26 cellular contexts compared by ENCODE assay signal in genomic region chr3:8802256-8802655, GRCh38. TPM values are rescaled to one million over a fixed set of nuclear protein-coding genes. Genes with fewer than 3 reads are reported as not detected.
A peak's percentile ranks its signal among the peaks of the same experiment; 100 is the strongest.
DNase-seq lines count a peak whose midpoint lies in the region; ATAC-seq, FAIRE-seq and TF ChIP-seq lines count a peak whose summit lies in the region.
"Had no signal": no experiment of that assay in that cellular context is flagged by ENCODE, and none has a peak within 500 bp of the region (broad histone marks: within the 10 kb centered on the region; RNA-seq: fewer than 3 reads in every experiment).

No MANE protein-coding gene starts in this region.

- H3K36me3 ChIP-seq in bronchial epithelial cell (ENCODE audit: control insufficient read depth, insufficient read depth, low read length) = no peaks in the 10 kb centered on the region
- no peaks in the 10 kb centered on the region for H3K36me3 ChIP-seq in keratinocyte (ENCODE audit: control insufficient read depth in 2 of 2, extremely low read depth in 1 of 2, insufficient read depth in 2 of 2, low read length in 2 of 2)
- H3K36me3 ChIP-seq: BE2C, HAP-1 had no signal

- intact Hi-C loops in left ventricle myocardium superior (cut with micrococcal nuclease) = no loop called here

- no peaks in the 10 kb centered on the region for H3K79me2 ChIP-seq in keratinocyte (ENCODE audit: control insufficient read depth, insufficient read depth, low read length)

- H2AFZ ChIP-seq in keratinocyte (ENCODE audit: control insufficient read depth, low read length) = peak overlapping the region; percentile 7

- no peaks in the 10 kb centered on the region for H3K9me1 ChIP-seq in keratinocyte (ENCODE audit: control insufficient read depth, extremely low read depth, insufficient read depth, low read length)

- H3K27me3 ChIP-seq in bronchial epithelial cell (ENCODE audit: control insufficient read depth, insufficient read depth, low read length) (no peaks in the 10 kb centered on the region), keratinocyte (ENCODE audit: control insufficient read depth, extremely low read depth, insufficient read depth, low read length) (no peaks in the 10 kb centered on the region)
- H3K27me3 ChIP-seq: BE2C; BLaER1 treated with 17β-estradiol and CSF1 and Interleukin-3, amounts not matched to agents 10 nM and 100 nM had no signal

- no peak for ATAC-seq in left ventricle myocardium superior
- ATAC-seq in left lobe of liver = no peak
- ATAC-seq: A549, GM12878 had no signal

- TF ChIP-seq CTCF in LNCaP clone FGC (IDR thresholded peaks at IDR 0.05; ENCODE audit: control insufficient read depth, extremely low read depth, insufficient read depth) (no peak), bronchial epithelial cell (IDR thresholded peaks at IDR 0.05; ENCODE audit: insufficient read depth, low read length, severe bottlenecking) (no peak), keratinocyte (optimal IDR thresholded peaks at IDR 0.05 in 1 of 3, IDR thresholded peaks at IDR 0.05 in 1 of 3, conservative IDR thresholded peaks at IDR 0.05 in 1 of 3; ENCODE audit: extremely low read depth in 1 of 3, insufficient read depth in 2 of 3, low read length in 3 of 3) (no peak)

- peaks cover 3% of the 10 kb centered on the region for H3K4me1 ChIP-seq in keratinocyte (ENCODE audit: control insufficient read depth, extremely low read depth, insufficient read depth, low read length)
- H3K4me1 ChIP-seq: A549; BE2C; BLaER1 treated with 17β-estradiol and CSF1 and Interleukin-3, amounts not matched to agents 10 nM and 100 nM; HAP-1 had no signal

- H3K9ac ChIP-seq in keratinocyte (ENCODE audit: control insufficient read depth, extremely low read depth, insufficient read depth, low read length) = no peak overlapping the region
- H3K9ac ChIP-seq: BLaER1 treated with 17β-estradiol and CSF1 and Interleukin-3, amounts not matched to agents 10 nM and 100 nM had no signal

- no peak for DNase-seq in GM12892 (ENCODE audit: insufficient read length)
- peak; percentile 54 for DNase-seq in LNCaP clone FGC (ENCODE audit: low read depth)
- DNase-seq in bronchial epithelial cell (ENCODE audit: low read depth) = peak; percentile 41
- no peak for DNase-seq in keratinocyte (ENCODE audit: low read depth, low spot score)
- no peak for DNase-seq in left ventricle myocardium superior
- no peak for DNase-seq in cerebellar cortex (ENCODE audit: low spot score)
- no peak for DNase-seq in left lobe of liver (ENCODE audit: low spot score)
- DNase-seq: 8988T; ACHN; AML-193; BE2C; CD4-positive, alpha-beta T cell; CD8-positive, alpha-beta memory T cell; DMS 273 treated with DMSO at 0.1 percent for 48 hours; DMS79; EL; GDM1; GOT3; HFFc6 had no signal

- FAIRE-seq in GM12892 (lab: Jason Lieb, UNC) (peak; percentile 14), bronchial epithelial cell (lab: Jason Lieb, UNC) (no peak), keratinocyte (lab: Jason Lieb, UNC) (peak; percentile 75)
- FAIRE-seq: D721Med, GM12878, GM18507, H54 had no signal

- H3K27ac ChIP-seq in keratinocyte (ENCODE audit: control insufficient read depth, insufficient read depth, low read length) = no peak overlapping the region
- H3K27ac ChIP-seq: A549; BLaER1 treated with 17β-estradiol and CSF1 and Interleukin-3, amounts not matched to agents 10 nM and 100 nM had no signal

- H4K20me1 ChIP-seq in keratinocyte (ENCODE audit: control insufficient read depth, extremely low read depth, insufficient read depth, low read length) = no peaks in the 10 kb centered on the region
- H4K20me1 ChIP-seq: BLaER1 treated with 17β-estradiol and CSF1 and Interleukin-3, amounts not matched to agents 10 nM and 100 nM had no signal

- H3K4me3 ChIP-seq in LNCaP clone FGC (ENCODE audit: low read depth, low read length) (no peak overlapping the region), bronchial epithelial cell (ENCODE audit: low read depth, low read length) (no peak overlapping the region), keratinocyte (ENCODE audit: control insufficient read depth in 2 of 3, extremely low read depth in 1 of 3, insufficient read depth in 2 of 3, low read depth in 1 of 3, low read length in 3 of 3) (no peak overlapping the region)
- H3K4me3 ChIP-seq: A549; BLaER1 treated with 17β-estradiol and CSF1 and Interleukin-3, amounts not matched to agents 10 nM and 100 nM; GM12878; HAP-1 had no signal

- no peaks in the 10 kb centered on the region for H3K9me3 ChIP-seq in keratinocyte (ENCODE audit: control insufficient read depth, low read depth, low read length)
- H3K9me3 ChIP-seq: BE2C had no signal

- dilution Hi-C loops in keratinocyte (cut with MboI; ENCODE audit: extremely low pct_ligation_motif_present, low sequenced_read_pairs) = no loop called here

- H3K4me2 ChIP-seq in keratinocyte (ENCODE audit: control insufficient read depth, extremely low read depth, insufficient read depth, low read depth, low read length) = no peak overlapping the region
- H3K4me2 ChIP-seq: A549; BLaER1 treated with 17β-estradiol and CSF1 and Interleukin-3, amounts not matched to agents 10 nM and 100 nM had no signal

- TF ChIP-seq POLR2A in GM12892 (IDR thresholded peaks at IDR 0.05; ENCODE audit: low read depth, low read length) = no peak

RNA-seq across cellular contexts. Expression of gene OXTR, which starts 32.8 kb away (rescaled TPM):
- 3.6 TPM for polyA plus RNA-seq in GM12892 (2012; ENCODE audit: missing spikeins)
- 0.26 and 0.53 TPM in 2 replicates for total RNA-seq in bronchial epithelial cell
- polyA plus RNA-seq in keratinocyte = 0.08 to 0.19 TPM (median 0.16 TPM) in 3 replicates
- 0.41 TPM for polyA plus RNA-seq in keratinocyte (2011; ENCODE audit: low read depth)
- polyA plus RNA-seq in keratinocyte (2011; cell fraction: cytosol; rRNA removed) = 0.06 and 0.10 TPM in 2 replicates
- polyA plus RNA-seq in keratinocyte (2011; cell fraction: nucleus; rRNA removed) = 0.48 and 0.53 TPM in 2 replicates
- 0.14 and 0.31 TPM in 2 replicates for polyA plus RNA-seq in keratinocyte (2012; ENCODE audit: low replicate concordance)
- 0.03 to 0.19 TPM (median 0.07 TPM) in 3 replicates for polyA minus RNA-seq in keratinocyte
- polyA minus RNA-seq in keratinocyte (2011; cell fraction: cytosol; rRNA and poly(A)+ RNA removed) = not detected
- 0.32 and 0.54 TPM in 2 replicates for polyA minus RNA-seq in keratinocyte (2011; cell fraction: nucleus; rRNA and poly(A)+ RNA removed)
- total RNA-seq in left ventricle myocardium superior = 0.20 TPM
- 0.05 TPM for total RNA-seq in left lobe of liver

Comparison
In these comparisons a context has a peak if more than half of its experiments do, and no peak if none do; other contexts are left out.
1. DNase-seq: peak in LNCaP clone FGC (single experiment) and bronchial epithelial cell (single experiment); none in GM12892 (single experiment), keratinocyte (single experiment), left ventricle myocardium superior (single experiment), cerebellar cortex (single experiment) and left lobe of liver (single experiment).